Comparison of ENCODE assay signal across 1 cellular context in the genomic region with DNA sequence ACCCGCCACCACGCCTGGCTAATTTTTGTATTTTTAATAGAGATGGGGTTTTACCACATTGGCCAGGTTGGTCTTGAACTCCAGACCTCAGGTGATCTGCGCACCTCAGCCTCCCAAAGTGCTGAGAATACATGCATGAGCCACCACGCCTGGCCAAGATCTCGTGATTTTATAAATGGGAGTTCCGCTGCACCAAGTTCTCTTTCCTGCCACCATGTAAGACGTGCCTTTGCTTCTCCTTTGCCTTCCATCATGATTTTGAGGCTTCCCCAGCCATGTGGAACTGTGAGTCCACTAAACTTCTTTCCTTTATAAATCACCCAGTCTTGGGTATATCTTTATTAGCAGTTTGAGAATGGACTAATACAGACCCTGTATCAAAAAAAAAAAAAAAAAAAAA. TPM values are rescaled to one million over a fixed set of nuclear protein-coding genes. Genes with fewer than 3 reads are reported as not detected.
"Had no signal": no experiment of that assay in that cellular context is flagged by ENCODE, and none has a peak within 500 bp of the region (broad histone marks: within the 10 kb centered on the region; RNA-seq: fewer than 3 reads in every experiment).

No MANE protein-coding gene starts in this region.

RNA-seq across cellular contexts. Expression of a gene that starts 7.4 kb away (rescaled TPM):
- polyA plus RNA-seq: keratinocyte had no signal
